25 cellular contexts compared by ENCODE assay signal in genomic region chrX:121298499-121298898, GRCh38.
"Had no signal": no experiment of that assay in that cellular context is flagged by ENCODE, and none has a peak within 500 bp of the region (broad histone marks: within the 10 kb centered on the region; RNA-seq: fewer than 3 reads in every experiment).

No MANE protein-coding gene starts in this region.

- DNase-seq: activated CD4-positive, alpha-beta memory T cell treated with anti-CD3 and anti-CD28 coated beads for 36 hours; activated CD4-positive, alpha-beta T cell treated with anti-CD3 and anti-CD28 coated beads, Interleukin-2, amount 10 ng/mL, durations not matched to agents 7 days and 5 days; activated CD8-positive, alpha-beta memory T cell treated with anti-CD3 and anti-CD28 coated beads, Interleukin-2, amount 50 U/mL, for 4 hours; activated effector memory CD4-positive, alpha-beta T cell treated with Interleukin-2 at 50 U/mL for 16 hours; activated naive CD4-positive, alpha-beta T cell treated with anti-CD3 and anti-CD28 coated beads, Interleukin-2, amount 10 ng/mL, durations not matched to agents 7 days and 5 days; activated naive CD8-positive, alpha-beta T cell treated with anti-CD3 and anti-CD28 coated beads, Interleukin-2, amount 50 U/mL, for 24 hours; activated T-cell treated with anti-CD3 and anti-CD28 coated beads for 4 hours; activated T-cell treated with anti-CD3 and anti-CD28 coated beads, Interleukin-2, amount 50 U/mL, for 4 hours; anterior cingulate cortex; brain microvascular endothelial cell; central memory CD4-positive, alpha-beta T cell; Karpas-422; NCI-H1105; NCI-H1417 treated with DMSO at 0.1 percent for 48 hours; NCI-H187 treated with DMSO at 0.1 percent for 48 hours; NCI-H2081; NCI-H226; NCI-H446 treated with DMSO at 0.1 percent for 48 hours; NCI-H524; NCI-H69; NCI-H82; SHP77; T1000 had no signal

- H3K27ac ChIP-seq: brain microvascular endothelial cell, SJSA1 had no signal

- H3K4me1 ChIP-seq: SJSA1 had no signal

- H3K9me3 ChIP-seq: SJSA1 had no signal

- H3K27me3 ChIP-seq: brain microvascular endothelial cell, SJSA1 had no signal

- H3K4me3 ChIP-seq: SJSA1 had no signal

- ATAC-seq: activated naive CD8-positive, alpha-beta T cell treated with anti-CD3 and anti-CD28 coated beads, Interleukin-2, amount 50 U/mL, for 24 hours; Panc1 had no signal

- H3K36me3 ChIP-seq: brain microvascular endothelial cell, SJSA1 had no signal
